ENCODE assay signal across 5 cellular contexts in the genomic region with DNA sequence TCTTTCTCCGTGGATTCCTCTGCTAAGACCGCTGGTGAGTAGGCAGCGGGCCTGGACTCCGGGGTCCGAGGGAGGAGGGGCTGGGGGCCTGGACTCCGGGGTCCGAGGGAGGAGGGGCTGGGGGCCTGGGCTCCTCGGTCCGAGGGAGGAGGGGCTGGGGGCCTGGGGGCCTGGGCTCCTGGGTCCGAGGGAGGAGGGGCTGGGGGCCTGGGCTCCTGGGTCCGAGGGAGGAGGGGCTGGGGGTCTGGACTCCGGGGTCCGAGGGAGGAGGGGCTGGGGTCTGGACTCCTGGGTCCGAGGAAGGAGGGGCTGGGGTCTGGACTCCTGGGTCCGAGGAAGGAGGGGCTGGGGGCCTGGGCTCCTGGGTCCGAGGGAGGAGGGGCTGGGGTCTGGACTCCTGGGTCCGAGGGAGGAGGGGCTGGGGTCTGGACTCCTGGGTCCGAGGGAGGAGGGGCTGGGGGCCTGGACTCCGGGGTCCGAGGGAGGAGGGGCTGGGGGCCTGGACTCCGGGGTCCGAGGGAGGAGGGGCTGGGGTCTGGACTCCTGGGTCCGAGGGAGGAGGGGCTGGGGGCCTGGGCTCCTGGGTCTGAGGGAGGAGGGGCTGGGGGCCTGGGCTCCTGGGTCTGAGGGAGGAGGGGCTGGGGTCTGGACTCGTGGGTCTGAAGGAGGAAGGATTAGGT. TPM values are rescaled to one million over a fixed set of nuclear protein-coding genes. Genes with fewer than 3 reads are reported as not detected.
DNase-seq lines count a peak whose midpoint lies in the region; TF ChIP-seq lines count a peak whose summit lies in the region.
"Not testable (repeated sequence)": the region's sequence is repeated elsewhere in the genome, so short reads cannot be mapped to it uniquely, and the experiment has no call there.

No MANE protein-coding gene starts in this region.

- H3K9me3 Mint-ChIP-seq in activated T-cell treated with anti-CD3 and anti-CD28 coated beads, Interleukin-2, amount 50 U/mL, for 24 hours: not testable (repeated sequence)

- H3K27me3 Mint-ChIP-seq in activated T-cell treated with anti-CD3 and anti-CD28 coated beads, Interleukin-2, amount 50 U/mL, for 24 hours: not testable (repeated sequence)

- H3K4me1 Mint-ChIP-seq in activated T-cell treated with anti-CD3 and anti-CD28 coated beads, Interleukin-2, amount 50 U/mL, for 24 hours (ENCODE audit: low read depth): peaks cover 62% of the 10 kb centered on the region

- H3K36me3 ChIP-seq in HUES48 (ENCODE audit: control insufficient read depth, insufficient read depth, low read length): peaks cover 26% of the 10 kb centered on the region
- H3K36me3 ChIP-seq in ectodermal cell (ENCODE audit: control insufficient read depth, insufficient read depth, low read length): peaks cover 12% of the 10 kb centered on the region
- peaks cover 8 to 16% of the 10 kb centered on the region in 2 donors for H3K36me3 ChIP-seq in prostate gland

- H3K27ac Mint-ChIP-seq in activated T-cell treated with anti-CD3 and anti-CD28 coated beads, Interleukin-2, amount 50 U/mL, for 24 hours: peak overlapping the region; percentile 89

- intact Hi-C loops in prostate gland (cut with DNase I): loop anchor here (10.0 kb wide), 1 partner anchor 265 kb away; a partner anchor contains a TSS

- H3K9me3 ChIP-seq in HUES48 (ENCODE audit: control insufficient read depth, insufficient read depth, low read length); ectodermal cell (ENCODE audit: control insufficient read depth, low read length); prostate gland: not testable (repeated sequence)

- H3K4me1 ChIP-seq in HUES48 (ENCODE audit: control insufficient read depth, insufficient read depth, low read length); ectodermal cell (ENCODE audit: control insufficient read depth, insufficient read depth, low read length); prostate gland (replicated peaks): not testable (repeated sequence)

- not testable (repeated sequence) for TF ChIP-seq POLR2A in prostate gland (IDR thresholded peaks at IDR 0.05)

- H3K27ac ChIP-seq in HUES48 (ENCODE audit: low read depth, low read length) (peak overlapping the region; percentile 97), ectodermal cell (ENCODE audit: insufficient read depth, low read depth, low read length, poor library complexity, severe bottlenecking) (peak overlapping the region; percentile 84), layer of hippocampus (ENCODE audit: low read depth, low read length) (peak overlapping the region; percentile 80), prostate gland (peak overlapping the region; percentile 90 to 93)

- 12 to 14% methylated on average over 20 to 24 of the region's 24 CpGs for WGBS in ectodermal cell, 2 experiments
- WGBS in prostate gland: 0% methylated on average over 11 of the region's 24 CpGs

- TF ChIP-seq CTCF in prostate gland (IDR thresholded peaks at IDR 0.05): not testable (repeated sequence)

- not testable (repeated sequence) for DNase-seq in activated T-cell treated with anti-CD3 and anti-CD28 coated beads, Interleukin-2, amount 50 U/mL, for 24 hours; prostate gland (ENCODE audit: low spot score)

- not testable (repeated sequence) for H3K27me3 ChIP-seq in HUES48 (ENCODE audit: control insufficient read depth, insufficient read depth, low read length); ectodermal cell (ENCODE audit: control insufficient read depth, insufficient read depth, low read length, poor library complexity, severe bottlenecking); layer of hippocampus (ENCODE audit: control insufficient read depth, insufficient read depth, low read length); prostate gland (replicated peaks; ENCODE audit: insufficient read depth)

- H3K4me3 ChIP-seq in HUES48 (ENCODE audit: low read depth, low read length): peak overlapping the region; percentile 70
- H3K4me3 ChIP-seq in ectodermal cell (ENCODE audit: insufficient read depth, low read depth, low read length): peak overlapping the region; percentile 75
- peak overlapping the region; percentile 64 to 80 for H3K4me3 ChIP-seq in prostate gland

- peak overlapping the region; percentile 65 for H3K9ac ChIP-seq in HUES48 (ENCODE audit: low read depth, low read length)

- peak overlapping the region; percentile 80 for H3K4me3 Mint-ChIP-seq in activated T-cell treated with anti-CD3 and anti-CD28 coated beads, Interleukin-2, amount 50 U/mL, for 24 hours

- peaks cover 35% of the 10 kb centered on the region for H3K36me3 Mint-ChIP-seq in activated T-cell treated with anti-CD3 and anti-CD28 coated beads, Interleukin-2, amount 50 U/mL, for 24 hours (ENCODE audit: low read depth)

RNA-seq across cellular contexts. Expression of a gene that starts 2.3 kb away (rescaled TPM):
- polyA plus RNA-seq in ectodermal cell (2013, experiment 1 of 4): 84.7 TPM
- polyA plus RNA-seq in ectodermal cell (2013, experiment 2 of 4): 93.9 TPM
- polyA plus RNA-seq in ectodermal cell (2013, experiment 3 of 4): 49.8 TPM
- polyA plus RNA-seq in ectodermal cell (2013, experiment 4 of 4): 55.5 TPM
- total RNA-seq in prostate gland: 10 to 100 TPM; 56.4 to 96.3 TPM

RNA-seq across cellular contexts. Expression of a gene that starts 12.1 kb away (rescaled TPM):
- 12.1 TPM for polyA plus RNA-seq in ectodermal cell (2013, experiment 1 of 4)
- 11.7 TPM for polyA plus RNA-seq in ectodermal cell (2013, experiment 2 of 4)
- 10.4 TPM for polyA plus RNA-seq in ectodermal cell (2013, experiment 3 of 4)
- 11.3 TPM for polyA plus RNA-seq in ectodermal cell (2013, experiment 4 of 4)
- under 1 TPM in 1 of 2 donors, not detected in 1; 0.97 TPM for total RNA-seq in prostate gland

RNA-seq across cellular contexts. Expression of a gene that starts 39.1 kb away (rescaled TPM):
- polyA plus RNA-seq in ectodermal cell (2013, experiment 1 of 4): 35.0 TPM
- 36.5 TPM for polyA plus RNA-seq in ectodermal cell (2013, experiment 2 of 4)
- 30.5 TPM for polyA plus RNA-seq in ectodermal cell (2013, experiment 3 of 4)
- polyA plus RNA-seq in ectodermal cell (2013, experiment 4 of 4): 38.1 TPM
- not detected for total RNA-seq in prostate gland

RNA-seq across cellular contexts. Expression of a gene that starts 45.8 kb away (rescaled TPM):
- polyA plus RNA-seq in ectodermal cell (2013, experiment 1 of 4): not detected
- not detected for polyA plus RNA-seq in ectodermal cell (2013, experiment 2 of 4)
- polyA plus RNA-seq in ectodermal cell (2013, experiment 3 of 4): not detected
- 0.08 TPM for polyA plus RNA-seq in ectodermal cell (2013, experiment 4 of 4)
- total RNA-seq in prostate gland: under 1 TPM in 1 of 2 donors, not detected in 1; 0.97 TPM
